Comparison of ENCODE assay signal across 1 cellular context in genomic region chr22:21936151-21936778, GRCh38.
TF ChIP-seq lines count a peak whose summit lies in the region.

No MANE protein-coding gene starts in this region.

TF ChIP-seq in GM12878, 131 proteins besides CTCF, POLR2A, EP300 and RAD21:
- TF ChIP-seq SPI1 (IDR thresholded peaks at IDR 0.05; ENCODE audit: borderline replicate concordance, insufficient read depth, low read depth, low read length) (peak; percentile 58; the same call in 1 of the 2 replicates), E2F8 (IDR thresholded peaks at IDR 0.05; ENCODE audit: low read depth, partially characterized antibody) (no peak)
